20 cellular contexts compared by ENCODE assay signal in genomic region chr7:117250245-117250644, GRCh38.
"Had no signal": no experiment of that assay in that cellular context is flagged by ENCODE, and none has a peak within 500 bp of the region (broad histone marks: within the 10 kb centered on the region; RNA-seq: fewer than 3 reads in every experiment).

No MANE protein-coding gene starts in this region.

- H3K36me3 ChIP-seq: MG63 had no signal

- H3K36me3 Mint-ChIP-seq: T-cell had no signal

- H3K4me1 Mint-ChIP-seq: T-cell had no signal

- ATAC-seq: HepG2, Panc1, PC-3, T-cell had no signal

- H3K27ac ChIP-seq: RWPE1 had no signal

- H3K27ac Mint-ChIP-seq: IgD-negative memory B cell, T-cell had no signal

- H3K4me3 Mint-ChIP-seq: IgD-negative memory B cell, T-cell had no signal

- H3K9me3 ChIP-seq: SK-N-SH had no signal

- H3K27me3 ChIP-seq: MG63 had no signal

- H3K4me3 ChIP-seq: MG63 had no signal

- DNase-seq: KBM-7, NCI-H1092 treated with DMSO at 0.1 percent for 48 hours, NCI-H1436, NCI-H187, NCI-H2081 treated with DMSO at 0.1 percent for 48 hours, NCI-H2171 treated with DMSO at 0.1 percent for 48 hours, NCI-H345, NCI-H524, NCI-H526 treated with DMSO at 0.1 percent for 48 hours, NCI-H748 treated with DMSO at 0.1 percent for 48 hours, PC-3, SHP77, SK-N-SH, SW 1271, T-cell had no signal

- FAIRE-seq: HepG2 had no signal
